ENCODE assay signal across 1 cellular context in the genomic region with DNA sequence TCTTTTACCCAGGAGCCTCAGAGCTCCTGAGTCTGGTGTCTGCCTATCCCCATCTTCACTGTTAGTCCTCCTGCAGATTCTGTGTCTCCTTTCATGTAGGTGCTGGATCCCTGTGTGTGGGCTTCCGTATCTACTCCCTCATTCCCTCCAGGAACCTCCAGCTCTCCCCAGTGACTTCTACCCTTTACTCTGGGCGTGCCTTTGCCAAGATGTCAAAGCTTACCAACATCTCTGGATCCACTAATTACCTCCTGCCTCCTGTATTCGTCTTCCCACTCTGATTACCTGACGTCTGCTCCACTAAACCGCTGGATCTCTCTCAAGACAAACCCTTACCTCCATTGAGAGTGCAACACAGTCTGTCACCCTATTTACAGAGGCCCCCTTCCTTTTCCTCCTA.
TF ChIP-seq lines count a peak whose summit lies in the region.

No MANE protein-coding gene starts in this region.

TF ChIP-seq in GM12878, 131 proteins besides CTCF, POLR2A, EP300 and RAD21:
- TF ChIP-seq SIX5 (IDR thresholded peaks at IDR 0.05; ENCODE audit: low read depth, low read length, severe bottlenecking) (no peak), RELA (IDR thresholded peaks at IDR 0.05; ENCODE audit: borderline replicate concordance, partially characterized antibody) (no peak), NFYA (IDR thresholded peaks at IDR 0.05; ENCODE audit: borderline replicate concordance, low read depth, low read length) (no peak), SREBF1 (IDR thresholded peaks at IDR 0.05; ENCODE audit: low read length) (no peak), JUND (IDR thresholded peaks at IDR 0.05; ENCODE audit: low read depth, low read length) (no peak)
TF ChIP-seq in GM12878: peak in this region for 0.
